In the genomic region with DNA sequence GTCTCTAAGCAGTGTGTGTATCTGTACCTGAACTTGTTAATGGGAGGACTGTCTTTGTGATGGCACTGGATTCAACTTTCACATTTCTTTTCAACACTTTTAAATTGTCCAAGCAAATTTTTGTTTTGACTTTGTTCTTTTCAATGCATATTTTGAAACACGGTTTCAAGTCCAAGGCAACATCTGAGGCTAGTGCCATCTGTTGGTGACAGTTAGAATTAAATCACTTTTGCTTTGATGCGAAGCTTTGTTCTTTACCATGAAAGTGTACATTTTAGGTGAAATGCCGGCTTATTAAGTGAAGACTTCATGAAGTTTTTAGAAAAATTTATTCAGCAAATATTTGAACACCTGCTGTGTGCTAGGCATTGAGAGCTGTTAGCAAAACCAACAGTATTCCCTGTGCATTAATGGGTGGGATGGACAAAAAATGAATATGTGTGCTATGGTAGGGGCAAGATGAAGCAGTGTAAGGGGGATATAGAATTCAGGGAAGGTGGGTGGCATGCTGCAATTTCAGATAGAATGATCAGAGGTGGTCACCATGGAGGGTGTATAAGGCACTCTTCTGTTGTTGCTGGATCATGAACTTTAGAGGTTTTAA, we compare ENCODE assay signal across 8 cellular contexts.
DNase-seq lines count a peak whose midpoint lies in the region; ATAC-seq and TF ChIP-seq lines count a peak whose summit lies in the region.

No MANE protein-coding gene starts in this region.

- H3K79me2 ChIP-seq in DOHH2 (ENCODE audit: control insufficient read depth, low read length) = peaks cover 77% of the 10 kb centered on the region

- H3K9me3 ChIP-seq in DOHH2 (ENCODE audit: control insufficient read depth, insufficient read depth, low read length) (peaks cover 3% of the 10 kb centered on the region; the same call in 1 of the 2 replicates), ascending aorta (no peaks in the 10 kb centered on the region)

- H3K4me3 ChIP-seq in DOHH2 (ENCODE audit: low read length) (no peak overlapping the region), ascending aorta (no peak overlapping the region)

- intact Hi-C loops in ascending aorta (cut with DNase I) = no loop called here

- peak; percentile 73 for TF ChIP-seq CTCF in DOHH2 (IDR thresholded peaks at IDR 0.05; ENCODE audit: low read depth, low read length, poor library complexity, severe bottlenecking)
- TF ChIP-seq CTCF in ascending aorta (IDR thresholded peaks at IDR 0.05) = peak in 2 of 3 experiments; percentile 8 to 30

- DNase-seq in HT-29 (ENCODE audit: low spot score) (peak; percentile 61), ascending aorta (ENCODE audit: low spot score in 2 of 2) (no peak), lung microvascular endothelial cell (ENCODE audit: low read depth in 2 of 2) (peak; percentile 22 to 63), NCI-H128 (lab: John Stamatoyannopoulos, UW; ENCODE audit: unreplicated experiment) (no peak), midbrain (lab: John Stamatoyannopoulos, UW) (no peak)

- H3K9me2 ChIP-seq in DOHH2 (replicated peaks; ENCODE audit: control insufficient read depth, low read length) = no peaks in the 10 kb centered on the region

- H3K4me1 ChIP-seq in DOHH2 (ENCODE audit: control insufficient read depth, low read length) (0 out of 2 replicates have a peak, but pooled peaks cover 10% of the 10 kb centered on the region), ascending aorta (no peaks in the 10 kb centered on the region)

- no peaks in the 10 kb centered on the region for H4K20me1 ChIP-seq in DOHH2 (ENCODE audit: control insufficient read depth, insufficient read depth, low read depth, low read length)

- H3F3A ChIP-seq in DOHH2 (ENCODE audit: control insufficient read depth, insufficient read depth) = peaks cover 4% of the 10 kb centered on the region; the same call in 1 of the 2 replicates

- no peak overlapping the region for H3K4me2 ChIP-seq in DOHH2 (ENCODE audit: low read length)

- no peak overlapping the region for H3K27ac ChIP-seq in DOHH2 (ENCODE audit: low read depth, low read length)
- no peak overlapping the region for H3K27ac ChIP-seq in ascending aorta

- H3K36me3 ChIP-seq in DOHH2 (ENCODE audit: control insufficient read depth, low read length) (peaks cover 41% of the 10 kb centered on the region), ascending aorta (no peaks in the 10 kb centered on the region)

- no peak for ATAC-seq in GM19324 (IDR thresholded peaks at IDR 0.05; ENCODE audit: low FRiP score, unreplicated experiment)
- no peak for ATAC-seq in GM21619 (IDR thresholded peaks at IDR 0.05; ENCODE audit: unreplicated experiment)

- H3K27me3 ChIP-seq in DOHH2 (ENCODE audit: control insufficient read depth, low read length) (no peaks in the 10 kb centered on the region), ascending aorta (no peaks in the 10 kb centered on the region)

Comparison
In these comparisons a context has a peak if more than half of its experiments do, and no peak if none do; other contexts are left out.
1. DNase-seq: peak in HT-29 (single experiment) and lung microvascular endothelial cell (2 of 2); none in ascending aorta (0 of 2), NCI-H128 (single experiment) and midbrain (single experiment).